1 cellular context compared by ENCODE assay signal in genomic region chr15:101070502-101071273, GRCh38.
A peak's percentile ranks its signal among the peaks of the same experiment; 100 is the strongest.
TF ChIP-seq lines count a peak whose summit lies in the region.

No MANE protein-coding gene starts in this region.

TF ChIP-seq in HepG2, 621 proteins besides CTCF, POLR2A, EP300 and RAD21 (continued from another document and continues in another):
- TF ChIP-seq TFDP1 (CRISPR knock-in tag; IDR thresholded peaks at IDR 0.05; ENCODE audit: borderline replicate concordance) (no peak), SATB2 (CRISPR knock-in tag; IDR thresholded peaks at IDR 0.05) (peak; percentile 92), ZNF3 (CRISPR knock-in tag; IDR thresholded peaks at IDR 0.05) (no peak), ZNF709 (CRISPR knock-in tag; IDR thresholded peaks at IDR 0.05) (peak; percentile 70; the same call in 1 of the 2 replicates), ZNF598 (CRISPR knock-in tag; IDR thresholded peaks at IDR 0.05; ENCODE audit: borderline replicate concordance) (0 out of 2 replicates have a peak, but pooled peaks have one; percentile 28), FOXA3 (CRISPR knock-in tag; IDR thresholded peaks at IDR 0.05) (peak; percentile 99), ZFY (CRISPR knock-in tag; IDR thresholded peaks at IDR 0.05) (peak; percentile 46), CREM (IDR thresholded peaks at IDR 0.05) (peak; percentile 96), CREM (CRISPR knock-in tag; IDR thresholded peaks at IDR 0.05) (no peak), SKI (IDR thresholded peaks at IDR 0.05; ENCODE audit: partially characterized antibody) (peak; percentile 99), ZNF766 (CRISPR knock-in tag; IDR thresholded peaks at IDR 0.05; ENCODE audit: borderline replicate concordance) (no peak), EEA1 (CRISPR knock-in tag; IDR thresholded peaks at IDR 0.05; ENCODE audit: borderline replicate concordance) (no peak), GABPA (IDR thresholded peaks at IDR 0.05; ENCODE audit: low read depth, low read length) (no peak), GABPA (CRISPR knock-in tag; IDR thresholded peaks at IDR 0.05; ENCODE audit: low read depth) (peak; percentile 75), CSRNP1 (CRISPR knock-in tag; IDR thresholded peaks at IDR 0.05) (0 out of 2 replicates have a peak, but pooled peaks have one; percentile 14), ZBTB37 (CRISPR knock-in tag; IDR thresholded peaks at IDR 0.05) (no peak), DZIP1 (CRISPR knock-in tag; IDR thresholded peaks at IDR 0.05) (no peak), SAFB2 (CRISPR knock-in tag; IDR thresholded peaks at IDR 0.05; ENCODE audit: borderline replicate concordance, low read depth) (no peak; the same call in 1 of the 2 replicates), ZMYM3 (CRISPR knock-in tag; IDR thresholded peaks at IDR 0.05) (no peak), THAP7 (CRISPR knock-in tag; IDR thresholded peaks at IDR 0.05) (no peak), ZFX (CRISPR knock-in tag; IDR thresholded peaks at IDR 0.05; ENCODE audit: low read depth) (peak; percentile 55; the same call in 1 of the 2 replicates), ZNF329 (CRISPR knock-in tag; IDR thresholded peaks at IDR 0.05; ENCODE audit: low read depth) (no peak), ERF (CRISPR knock-in tag; IDR thresholded peaks at IDR 0.05) (peak; percentile 99), HIC2 (CRISPR knock-in tag; IDR thresholded peaks at IDR 0.05; ENCODE audit: low read depth) (peak; percentile 72), FIP1L1 (IDR thresholded peaks at IDR 0.05; ENCODE audit: borderline replicate concordance, insufficient read depth, low read depth, low read length) (no peak), ZNF12 (CRISPR knock-in tag; IDR thresholded peaks at IDR 0.05) (peak; percentile 18; the same call in 1 of the 2 replicates), PLRG1 (conservative IDR thresholded peaks at IDR 0.05) (no peak), ZNF720 (CRISPR knock-in tag; IDR thresholded peaks at IDR 0.05) (no peak), ZNF687 (CRISPR knock-in tag; IDR thresholded peaks at IDR 0.05) (peak; percentile 61), TGIF2 (CRISPR knock-in tag; IDR thresholded peaks at IDR 0.05) (peak; percentile 48), ZNF138 (CRISPR knock-in tag; IDR thresholded peaks at IDR 0.05; ENCODE audit: low read depth) (no peak), IRF1 (CRISPR knock-in tag; IDR thresholded peaks at IDR 0.05; ENCODE audit: low read depth) (no peak), ZBTB34 (CRISPR knock-in tag; IDR thresholded peaks at IDR 0.05) (peak; percentile 42; the same call in 1 of the 2 replicates), ZNF451 (CRISPR knock-in tag; IDR thresholded peaks at IDR 0.05) (no peak), SUZ12 (IDR thresholded peaks at IDR 0.05; ENCODE audit: low read depth, low read length) (no peak), ZNF790 (CRISPR knock-in tag; IDR thresholded peaks at IDR 0.05; ENCODE audit: borderline replicate concordance) (no peak), ETV5 (CRISPR knock-in tag; IDR thresholded peaks at IDR 0.05; ENCODE audit: borderline replicate concordance) (peak; percentile 98), DMTF1 (CRISPR knock-in tag; IDR thresholded peaks at IDR 0.05) (no peak), SP1 (IDR thresholded peaks at IDR 0.05) (no peak), SP1 (CRISPR knock-in tag; IDR thresholded peaks at IDR 0.05) (no peak; the same call in 1 of the 2 replicates), ZNF136 (CRISPR knock-in tag; IDR thresholded peaks at IDR 0.05; ENCODE audit: low read depth) (no peak), MZF1 (CRISPR knock-in tag; IDR thresholded peaks at IDR 0.05; ENCODE audit: borderline replicate concordance) (no peak), ZNF737 (CRISPR knock-in tag; IDR thresholded peaks at IDR 0.05; ENCODE audit: borderline replicate concordance) (no peak), ZBTB25 (CRISPR knock-in tag; IDR thresholded peaks at IDR 0.05) (peak; percentile 98), ZNF75D (CRISPR knock-in tag; IDR thresholded peaks at IDR 0.05; ENCODE audit: borderline replicate concordance) (no peak)
